Comparison of ENCODE assay signal across 17 cellular contexts in genomic region chr11:37557990-37558389, GRCh38.
"Had no signal": no experiment of that assay in that cellular context is flagged by ENCODE, and none has a peak within 500 bp of the region (broad histone marks: within the 10 kb centered on the region; RNA-seq: fewer than 3 reads in every experiment).

No MANE protein-coding gene starts in this region.

- DNase-seq: effector memory CD4-positive, alpha-beta T cell; esophagus squamous epithelium; glutamatergic neuron; immature natural killer cell; left ventricle myocardium inferior; mesendoderm; naive thymus-derived CD8-positive, alpha-beta T cell; posterior cingulate gyrus; right cardiac atrium; stimulated activated CD4-positive, alpha-beta T cell treated with anti-CD3 and anti-CD28 coated beads, Interleukin-4, amount 100 ng/mL, for 1 hour; stimulated activated CD8-positive, alpha-beta memory T cell treated with anti-CD3 and anti-CD28 coated beads, Interleukin-4, amount 100 ng/mL, for 48 hours; stimulated activated naive CD8-positive, alpha-beta T cell treated with anti-CD3 and anti-CD28 coated beads, Interleukin-15, Interleukin-2, amounts not matched to agents 100 U/mL and 50 U/mL, for 24 hours; thyroid gland had no signal

- H3K27me3 ChIP-seq: esophagus squamous epithelium, gastroesophageal sphincter, suprapubic skin, thyroid gland had no signal

- H3K4me3 ChIP-seq: esophagus squamous epithelium, gastroesophageal sphincter, left ventricle myocardium inferior, lung, suprapubic skin, thyroid gland had no signal

- H3K27ac ChIP-seq: esophagus squamous epithelium, gastroesophageal sphincter, left ventricle myocardium inferior, suprapubic skin, thyroid gland had no signal

- H3K4me1 ChIP-seq: esophagus squamous epithelium, gastroesophageal sphincter, left ventricle myocardium inferior, suprapubic skin, thyroid gland had no signal

- H3K36me3 ChIP-seq: esophagus squamous epithelium, gastroesophageal sphincter, left ventricle myocardium inferior, suprapubic skin, thyroid gland had no signal

- ATAC-seq: gastroesophageal sphincter; naive thymus-derived CD8-positive, alpha-beta T cell; right cardiac atrium; stimulated activated effector memory CD8-positive, alpha-beta T cell treated with anti-CD3 and anti-CD28 coated beads, Interleukin-12 subunit alpha, Interleukin-12 subunit beta, amount 100 ng/mL, for 72 hours; stimulated activated naive CD8-positive, alpha-beta T cell treated with anti-CD3 and anti-CD28 coated beads, Interleukin-15, Interleukin-2, amounts not matched to agents 100 U/mL and 50 U/mL, for 24 hours had no signal

- H3K9me3 ChIP-seq: esophagus squamous epithelium, gastroesophageal sphincter, left ventricle myocardium inferior, suprapubic skin, thyroid gland had no signal
